ENCODE assay signal across 27 cellular contexts in genomic region chr6:70183512-70183911, GRCh38.
"Had no signal": no experiment of that assay in that cellular context is flagged by ENCODE, and none has a peak within 500 bp of the region (broad histone marks: within the 10 kb centered on the region; RNA-seq: fewer than 3 reads in every experiment).

No MANE protein-coding gene starts in this region.

- ATAC-seq: HepG2, Right ventricle myocardium inferior, SK-N-SH treated with all-trans-retinoic acid at 6 μM for 48 hours had no signal

- H3K27me3 ChIP-seq: Peyer's patch, SJCRH30 had no signal

- H3K9me3 ChIP-seq: MG63, Peyer's patch had no signal

- DNase-seq: IMR-90; Karpas-422; KG1; MG63; NCI-H1092; NCI-H1105 treated with DMSO at 0.1 percent for 48 hours; NCI-H1417 treated with DMSO at 0.1 percent for 48 hours; NCI-H146; NCI-H1694 treated with DMSO at 0.1 percent for 48 hours; NCI-H1930; NCI-H2081; NCI-H2107; NCI-H226; NCI-H446; NCI-H510A; NCI-H524 treated with DMSO at 0.1 percent for 48 hours; NCI-H69; NCI-H774; NK-92 treated with Interleukin-12 subunit alpha and Interleukin-12 subunit beta, amount 100 ng/mL, for 24 hours; PC-9; Peyer's patch; SHP77 treated with DMSO at 0.1 percent for 48 hours; SJCRH30; T-helper 1 cell had no signal

- H3K27ac ChIP-seq: PC-9, Peyer's patch, SJCRH30 had no signal

- H2AFZ ChIP-seq: PC-9 had no signal

- H3K36me3 ChIP-seq: MG63, Peyer's patch, SJCRH30 had no signal

- H3K4me2 ChIP-seq: PC-9 had no signal

- H3K4me3 ChIP-seq: MG63, PC-9, Peyer's patch, SJCRH30 had no signal
